18 cellular contexts compared by ENCODE assay signal in the genomic region with DNA sequence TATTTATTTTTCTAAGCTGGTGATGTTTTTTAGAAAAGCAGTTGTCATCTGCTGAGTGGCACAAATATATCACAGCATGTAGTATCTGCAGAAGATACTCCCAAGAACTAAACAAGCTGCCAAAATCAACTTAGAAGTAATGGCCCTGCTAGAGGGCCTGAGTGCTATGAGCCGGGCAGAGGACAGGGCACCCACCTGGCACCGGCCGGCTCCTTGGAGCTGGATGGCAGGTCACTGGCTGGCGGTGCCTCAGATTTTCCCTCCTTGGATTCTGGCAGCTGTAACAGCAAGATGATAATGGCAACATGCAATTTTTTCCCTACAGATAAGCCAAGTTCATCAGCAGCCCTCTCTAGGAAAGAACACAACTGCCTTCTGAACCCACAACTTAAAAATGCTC.
"Had no signal": no experiment of that assay in that cellular context is flagged by ENCODE, and none has a peak within 500 bp of the region (broad histone marks: within the 10 kb centered on the region; RNA-seq: fewer than 3 reads in every experiment).

No MANE protein-coding gene starts in this region.

- H3K4me1 ChIP-seq: colonic mucosa, prostate gland, upper lobe of left lung had no signal

- H3K4me3 Mint-ChIP-seq: activated naive CD8-positive, alpha-beta T cell treated with anti-CD3 and anti-CD28 coated beads, Interleukin-2, amount 50 U/mL, for 24 hours; brain; central memory CD8-positive, alpha-beta T cell; neural crest cell; stimulated activated naive CD8-positive, alpha-beta T cell treated with anti-CD3 and anti-CD28 coated beads, Interleukin-15, amount 100 ng/mL, for 72 hours; WTC11 had no signal

- H3K27me3 ChIP-seq: colonic mucosa, right atrium auricular region, upper lobe of left lung had no signal

- H3K27ac Mint-ChIP-seq: activated naive CD8-positive, alpha-beta T cell treated with anti-CD3 and anti-CD28 coated beads, Interleukin-2, amount 50 U/mL, for 24 hours; brain; WTC11 had no signal

- H3K4me3 ChIP-seq: colonic mucosa, prostate gland, right atrium auricular region, SK-N-MC, skin epidermis, upper lobe of left lung had no signal

- H3K9me3 ChIP-seq: colonic mucosa, prostate gland, right atrium auricular region, upper lobe of left lung had no signal

- DNase-seq: activated CD4-positive, alpha-beta T cell treated with anti-CD3 and anti-CD28 coated beads for 4 hours; activated CD8-positive, alpha-beta memory T cell treated with anti-CD3 and anti-CD28 coated beads for 24 hours; activated CD8-positive, alpha-beta memory T cell treated with anti-CD3 and anti-CD28 coated beads, Interleukin-2, amount 50 U/mL, for 48 hours; activated gamma-delta T cell; activated naive CD8-positive, alpha-beta T cell treated with anti-CD3 and anti-CD28 coated beads, Interleukin-2, amount 50 U/mL, for 24 hours; anterior cingulate cortex; colonic mucosa; midbrain; stimulated activated naive CD8-positive, alpha-beta T cell treated with anti-CD3 and anti-CD28 coated beads, Interleukin-15, amount 100 ng/mL, for 72 hours had no signal

- H3K4me1 Mint-ChIP-seq: activated naive CD8-positive, alpha-beta T cell treated with anti-CD3 and anti-CD28 coated beads, Interleukin-2, amount 50 U/mL, for 24 hours; brain; central memory CD8-positive, alpha-beta T cell; neural crest cell; stimulated activated naive CD8-positive, alpha-beta T cell treated with anti-CD3 and anti-CD28 coated beads, Interleukin-15, amount 100 ng/mL, for 72 hours had no signal

- H3K27ac ChIP-seq: colonic mucosa, prostate gland, right atrium auricular region, SK-N-MC, upper lobe of left lung had no signal

- H3K9me3 Mint-ChIP-seq: activated naive CD8-positive, alpha-beta T cell treated with anti-CD3 and anti-CD28 coated beads, Interleukin-2, amount 50 U/mL, for 24 hours; brain; central memory CD8-positive, alpha-beta T cell; neural crest cell; stimulated activated naive CD8-positive, alpha-beta T cell treated with anti-CD3 and anti-CD28 coated beads, Interleukin-15, amount 100 ng/mL, for 72 hours; WTC11 had no signal

- ATAC-seq: activated naive CD8-positive, alpha-beta T cell treated with anti-CD3 and anti-CD28 coated beads, Interleukin-2, amount 50 U/mL, for 24 hours; stimulated activated naive CD8-positive, alpha-beta T cell treated with anti-CD3 and anti-CD28 coated beads, Interleukin-15, amount 100 ng/mL, for 72 hours; WTC11 had no signal

- H3K27me3 Mint-ChIP-seq: activated naive CD8-positive, alpha-beta T cell treated with anti-CD3 and anti-CD28 coated beads, Interleukin-2, amount 50 U/mL, for 24 hours; brain; central memory CD8-positive, alpha-beta T cell; stimulated activated naive CD8-positive, alpha-beta T cell treated with anti-CD3 and anti-CD28 coated beads, Interleukin-15, amount 100 ng/mL, for 72 hours had no signal
